Comparison of ENCODE assay signal across 19 cellular contexts in the genomic region with DNA sequence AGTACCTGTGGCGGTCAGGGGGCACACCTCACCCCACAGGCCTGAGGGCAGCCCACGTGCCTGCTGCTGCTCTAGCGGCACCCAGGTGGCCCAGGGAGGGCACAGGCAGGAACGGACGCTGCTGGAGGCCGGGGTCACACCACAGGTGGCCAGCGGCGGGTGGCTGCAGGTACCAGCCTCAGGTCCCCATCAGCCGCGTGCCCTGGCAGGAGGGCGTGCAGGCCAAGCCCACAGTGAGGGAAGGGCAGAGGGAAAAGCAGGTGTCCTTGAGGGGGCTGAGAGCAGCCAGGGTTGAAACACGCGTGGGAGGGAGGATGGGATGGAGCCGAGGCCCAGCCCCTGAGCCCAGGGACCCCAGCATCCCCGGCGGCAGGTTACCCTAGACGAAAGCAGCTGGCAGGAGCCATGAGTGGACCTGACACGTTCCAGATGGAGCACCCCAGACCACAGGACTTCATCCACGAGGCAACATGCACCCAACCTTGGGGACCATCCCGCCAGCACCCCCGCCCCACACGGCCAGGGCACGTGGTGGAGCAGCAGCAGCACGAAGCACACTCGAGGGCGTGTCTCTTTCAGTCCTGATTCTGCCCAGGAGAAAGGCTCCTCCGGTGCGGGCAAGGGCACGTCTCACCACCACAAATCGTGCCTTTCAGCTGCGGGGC. TPM values are rescaled to one million over a fixed set of nuclear protein-coding genes. Genes with fewer than 3 reads are reported as not detected.
DNase-seq lines count a peak whose midpoint lies in the region; ATAC-seq, FAIRE-seq and TF ChIP-seq lines count a peak whose summit lies in the region.
"Had no signal": no experiment of that assay in that cellular context is flagged by ENCODE, and none has a peak within 500 bp of the region (broad histone marks: within the 10 kb centered on the region; RNA-seq: fewer than 3 reads in every experiment).

No MANE protein-coding gene starts in this region.

- H3K4me3 Mint-ChIP-seq in activated T-cell treated with anti-CD3 and anti-CD28 coated beads, Interleukin-2, amount 50 U/mL, for 72 hours = no peak overlapping the region
- H3K4me3 Mint-ChIP-seq: activated T-helper 17 cell treated with anti-CD3 and anti-CD28 coated beads, Interleukin-2, amount 50 U/mL, for 72 hours; CD4-positive, alpha-beta memory T cell had no signal

- no peak overlapping the region for H2AFZ ChIP-seq in HepG2 (ENCODE audit: low read length)
- H2AFZ ChIP-seq: GM23248 had no signal

- intact Hi-C loops in adrenal gland (cut with DNase I) (no loop called here), HepG2 (cut with micrococcal nuclease; ENCODE audit: unreplicated experiment) (no loop called here), transverse colon (cut with DNase I; ENCODE audit: low total_unique reads) (no loop called here)

- BruUV-seq in HepG2 (replicated peaks; lab: Mats Ljungman, UMichigan) = no TSS peak

- no peaks in the 10 kb centered on the region for H3K36me3 ChIP-seq in adrenal gland (replicated peaks in 1 of 2)
- peaks cover 5 to 27% of the 10 kb centered on the region in 2 experiments; a peak in 3 of 5 replicates for H3K36me3 ChIP-seq in HepG2 (replicated peaks in 1 of 2; ENCODE audit: control insufficient read depth in 1 of 2, insufficient read depth in 2 of 2, low read length in 2 of 2)
- no peaks in the 10 kb centered on the region for H3K36me3 ChIP-seq in transverse colon
- H3K36me3 ChIP-seq: esophagus squamous epithelium, SJCRH30 had no signal

- no peaks in the 10 kb centered on the region for H3K9me3 Mint-ChIP-seq in activated T-cell treated with anti-CD3 and anti-CD28 coated beads, Interleukin-2, amount 50 U/mL, for 72 hours
- H3K9me3 Mint-ChIP-seq: activated T-helper 17 cell treated with anti-CD3 and anti-CD28 coated beads, Interleukin-2, amount 50 U/mL, for 72 hours; CD4-positive, alpha-beta memory T cell had no signal

- WGBS in adrenal gland, 4 donors = 95% methylated on average over 14 to 31 of the region's 31 CpGs
- WGBS in HepG2 (ENCODE audit: low lambda C conversion rate) = 100% methylated on average over 7 of the region's 31 CpGs
- WGBS in transverse colon (ENCODE audit: low coverage in 1 of 2), 2 donors = 89% methylated on average over 31 of the region's 31 CpGs; no CpG with 5 or more reads in 1 of the 2 donors

- no peaks in the 10 kb centered on the region for H3K27me3 Mint-ChIP-seq in activated T-cell treated with anti-CD3 and anti-CD28 coated beads, Interleukin-2, amount 50 U/mL, for 72 hours (ENCODE audit: low read depth)
- H3K27me3 Mint-ChIP-seq: activated T-helper 17 cell treated with anti-CD3 and anti-CD28 coated beads, Interleukin-2, amount 50 U/mL, for 72 hours; CD4-positive, alpha-beta memory T cell had no signal

- no peak for TF ChIP-seq CTCF in adrenal gland (IDR thresholded peaks at IDR 0.05)
- TF ChIP-seq CTCF in HepG2 (CRISPR knock-in tag; IDR thresholded peaks at IDR 0.05) = no peak
- no peak for TF ChIP-seq CTCF in transverse colon (IDR thresholded peaks at IDR 0.05)

- in situ Hi-C loops in HepG2 (cut with HindIII; ENCODE audit: extremely low pct_ligation_motif_present, low pct_unique_long_range_greater_than_20kb) (no loop called here), transverse colon (cut with MboI; ENCODE audit: low pct_ligation_motif_present in 1 of 4, low pct_unique_long_range_greater_than_20kb in 1 of 4, low sequenced_read_pairs in 3 of 4) (no loop called here), ACHN (cut with HindIII; ENCODE audit: low pct_ligation_motif_present, low pct_unique_long_range_greater_than_20kb, low sequenced_read_pairs) (no loop called here)

- DNase-seq in activated T-cell treated with anti-CD3 and anti-CD28 coated beads, Interleukin-2, amount 50 U/mL, for 1 hour = peak; percentile 10
- no peak for DNase-seq in activated T-cell treated with anti-CD3 and anti-CD28 coated beads, Interleukin-2, amount 50 U/mL, for 72 hours
- DNase-seq in adrenal gland (peak in 6 of 7 donors; percentile 6 to 49 (median 16)), HepG2 (ENCODE audit: low spot score) (no peak), transverse colon (peak; percentile 7), ACHN (no peak), globus pallidus (ENCODE audit: low spot score) (no peak)
- no peak for DNase-seq in activated CD4-positive, alpha-beta T cell treated with anti-CD3 and anti-CD28 coated beads for 4 hours
- DNase-seq: activated CD4-positive, alpha-beta T cell treated with anti-CD3 and anti-CD28 coated beads, Interleukin-2, amount 50 U/mL, for 1 hour; esophagus squamous epithelium; GM23248; Karpas-422; NCI-H1417; SJCRH30; stimulated activated CD4-positive, alpha-beta T cell treated with anti-CD3 and anti-CD28 coated beads, Interleukin-1b, Interleukin-23, amount 100 ng/mL, for 48 hours; substantia nigra had no signal

- no peak overlapping the region for H3K4me2 ChIP-seq in HepG2 (ENCODE audit: low read depth, low read length)

- H3K9ac ChIP-seq in HepG2 (ENCODE audit: insufficient read depth, low read depth, low read length) = no peak overlapping the region
- H3K9ac ChIP-seq: GM23248 had no signal

- TF ChIP-seq RAD21 in HepG2 (CRISPR knock-in tag; IDR thresholded peaks at IDR 0.05) = no peak

- H3K27me3 ChIP-seq in adrenal gland (no peaks in the 10 kb centered on the region), HepG2 (ENCODE audit: control insufficient read depth in 1 of 2, insufficient read depth in 2 of 2, low read length in 2 of 2) (peaks cover 0 to under 1% of the 10 kb centered on the region in 2 experiments; a peak in 2 of 5 replicates), transverse colon (no peaks in the 10 kb centered on the region)
- H3K27me3 ChIP-seq: esophagus squamous epithelium, SJCRH30 had no signal

- H3K4me1 ChIP-seq in adrenal gland (replicated peaks in 1 of 2) = peaks cover 23 to 32% of the 10 kb centered on the region in 2 donors
- peaks cover 40% of the 10 kb centered on the region for H3K4me1 ChIP-seq in HepG2 (ENCODE audit: insufficient read depth, low read length)
- peaks cover 17 to 34% (median 31%) of the 10 kb centered on the region in 4 donors for H3K4me1 ChIP-seq in transverse colon

- TF ChIP-seq POLR2A in adrenal gland (IDR thresholded peaks at IDR 0.05) (no peak), HepG2 (IDR thresholded peaks at IDR 0.05; ENCODE audit: insufficient read depth in 1 of 2, low read depth in 2 of 2, low read length in 2 of 2) (no peak), transverse colon (IDR thresholded peaks at IDR 0.05) (no peak)

- TF ChIP-seq EP300 in HepG2 (IDR thresholded peaks at IDR 0.05; ENCODE audit: low read depth in 2 of 2, low read length in 2 of 2) = no peak
- TF ChIP-seq EP300 in HepG2 (CRISPR knock-in tag; IDR thresholded peaks at IDR 0.05; ENCODE audit: borderline replicate concordance) = no peak
- no peak for TF ChIP-seq EP300 in transverse colon (IDR thresholded peaks at IDR 0.05; ENCODE audit: low read depth)

- CTCF ChIA-PET in HepG2 (lab: Yijun Ruan, JAX; ENCODE audit: low intra/inter-chr PET ratio, low total read pairs) = no interaction called here

- H4K20me1 ChIP-seq in HepG2 (ENCODE audit: insufficient read depth, low read length) = no peaks in the 10 kb centered on the region

- peaks cover 21% of the 10 kb centered on the region for H3K4me1 Mint-ChIP-seq in activated T-cell treated with anti-CD3 and anti-CD28 coated beads, Interleukin-2, amount 50 U/mL, for 72 hours (ENCODE audit: low read depth)
- H3K4me1 Mint-ChIP-seq: activated T-helper 17 cell treated with anti-CD3 and anti-CD28 coated beads, Interleukin-2, amount 50 U/mL, for 72 hours had no signal

- no peak for FAIRE-seq in HepG2 (lab: Jason Lieb, UNC)
- FAIRE-seq: A204.1 had no signal

- peaks cover 0 to 2% of the 10 kb centered on the region in 2 donors for H3K36me3 Mint-ChIP-seq in activated T-cell treated with anti-CD3 and anti-CD28 coated beads, Interleukin-2, amount 50 U/mL, for 72 hours (ENCODE audit: insufficient read depth in 2 of 2)

- H3K27ac ChIP-seq in adrenal gland (no peak overlapping the region), HepG2 (ENCODE audit: extremely low read length, insufficient read depth, low read length) (no peak overlapping the region), transverse colon (no peak overlapping the region)
- H3K27ac ChIP-seq: esophagus squamous epithelium, GM23248, SJCRH30 had no signal

- H3K27ac Mint-ChIP-seq in activated T-cell treated with anti-CD3 and anti-CD28 coated beads, Interleukin-2, amount 50 U/mL, for 72 hours = no peak overlapping the region
- H3K27ac Mint-ChIP-seq: activated T-helper 17 cell treated with anti-CD3 and anti-CD28 coated beads, Interleukin-2, amount 50 U/mL, for 72 hours; CD4-positive, alpha-beta memory T cell had no signal

- peaks cover 39% of the 10 kb centered on the region for H3K79me2 ChIP-seq in HepG2 (ENCODE audit: insufficient read depth, low read length)

- H3K9me3 ChIP-seq in adrenal gland (replicated peaks in 1 of 3) = no peaks in the 10 kb centered on the region
- no peaks in the 10 kb centered on the region for H3K9me3 ChIP-seq in HepG2 (ENCODE audit: low read length)
- no peaks in the 10 kb centered on the region for H3K9me3 ChIP-seq in transverse colon
- H3K9me3 ChIP-seq: esophagus squamous epithelium, SJCRH30 had no signal

- no peak for ATAC-seq in activated T-cell treated with anti-CD3 and anti-CD28 coated beads, Interleukin-2, amount 50 U/mL, for 72 hours (replicated peaks in 1 of 2)
- ATAC-seq in HepG2 = no peak
- ATAC-seq: activated T-helper 17 cell treated with anti-CD3 and anti-CD28 coated beads, Interleukin-2, amount 50 U/mL, for 72 hours had no signal

- POLR2A ChIA-PET in HepG2 (lab: Yijun Ruan, JAX) = interaction anchor here (1.0 kb wide), 1 partner anchor 18 kb away, joined by 3 read pairs; no protein-coding TSS in a partner anchor

- H3K4me3 ChIP-seq in adrenal gland (no peak overlapping the region), HepG2 (replicated peaks in 1 of 3; ENCODE audit: insufficient read depth in 1 of 3, low read depth in 2 of 3, low read length in 3 of 3) (no peak overlapping the region), transverse colon (no peak overlapping the region)
- H3K4me3 ChIP-seq: esophagus squamous epithelium, GM23248, SJCRH30 had no signal

RNA-seq across cellular contexts. Expression of a gene that starts 3.7 kb away (rescaled TPM):
- total RNA-seq in activated T-cell treated with anti-CD3 and anti-CD28 coated beads, Interleukin-2, amount 50 U/mL, for 72 hours = 10 to 100 TPM; 30.4 to 40.1 TPM
- 10 to 100 TPM; 13.1 to 21.2 (median 18.9) TPM for total RNA-seq in adrenal gland
- polyA plus RNA-seq in adrenal gland = 10 to 100 TPM in 2 of 3 donors, 1 to 10 TPM in 1; 1.7 to 15.2 (median 14.2) TPM
- 12.6 and 21.8 TPM in 2 replicates for total RNA-seq in HepG2 (2016; rRNA removed; fragmentation: Illumina TruSeq; extraction: Trizol)
- 4.8 and 5.6 TPM in 2 replicates for total RNA-seq in HepG2 (2016; cell fraction: cytosol; rRNA removed; fragmentation: Illumina TruSeq; extraction: Trizol; ENCODE audit: low read depth)
- 11.0 and 23.6 TPM in 2 replicates for total RNA-seq in HepG2 (2016; cell fraction: insoluble cytoplasmic fraction; rRNA removed; fragmentation: Illumina TruSeq; extraction: Trizol)
- 10.8 TPM in 2 replicates for total RNA-seq in HepG2 (2016; cell fraction: membrane; rRNA removed; fragmentation: Illumina TruSeq; extraction: Trizol)
- 21.2 and 27.4 TPM in 2 replicates for total RNA-seq in HepG2 (2016; cell fraction: nucleus; rRNA removed; fragmentation: Illumina TruSeq; extraction: Trizol)
- 23.0 and 31.0 TPM in 2 replicates for polyA plus RNA-seq in HepG2 (2011; rRNA removed)
- polyA plus RNA-seq in HepG2 (2011; cell fraction: cytosol; rRNA removed) = 14.5 and 24.7 TPM in 2 replicates
- polyA plus RNA-seq in HepG2 (2011; cell fraction: nucleus; rRNA removed) = 49.0 and 62.1 TPM in 2 replicates
- 18.0 and 36.8 TPM in 2 replicates for polyA plus RNA-seq in HepG2 (2012)
- 3.7 and 4.0 TPM in 2 replicates for polyA plus RNA-seq in HepG2 (2016; cell fraction: cytosol; fragmentation: Illumina TruSeq; extraction: Trizol; ENCODE audit: low read depth)
- 11.1 and 13.0 TPM in 2 replicates for polyA plus RNA-seq in HepG2 (2016; cell fraction: insoluble cytoplasmic fraction; fragmentation: Illumina TruSeq; extraction: Trizol; ENCODE audit: low read depth)
- polyA plus RNA-seq in HepG2 (2016; cell fraction: membrane; fragmentation: Illumina TruSeq; extraction: Trizol; ENCODE audit: low read depth) = 6.4 and 7.2 TPM in 2 replicates
- polyA plus RNA-seq in HepG2 (2016; cell fraction: nucleus; fragmentation: Illumina TruSeq; extraction: Trizol; ENCODE audit: insufficient read depth, low read depth) = 44.5 and 46.0 TPM in 2 replicates
- polyA minus RNA-seq in HepG2 (2011; rRNA and poly(A)+ RNA removed; ENCODE audit: low replicate concordance) = 42.0 and 128 TPM in 2 replicates
- polyA minus RNA-seq in HepG2 (2011; cell fraction: cytosol; rRNA and poly(A)+ RNA removed) = 32.2 and 34.4 TPM in 2 replicates
- polyA minus RNA-seq in HepG2 (2011; cell fraction: nucleus; rRNA and poly(A)+ RNA removed) = 12.2 and 14.7 TPM in 2 replicates
- 10 to 100 TPM in 3 of 4 donors, 1 to 10 TPM in 1; 8.3 to 24.1 (median 17.3) TPM for total RNA-seq in transverse colon

Comparison
In these comparisons a context has a peak if more than half of its experiments do, and no peak if none do; other contexts are left out.
1. DNase-seq: peak in activated T-cell treated with anti-CD3 and anti-CD28 coated beads, Interleukin-2, amount 50 U/mL, for 1 hour (single experiment), adrenal gland (6 of 7) and transverse colon (single experiment); none in activated T-cell treated with anti-CD3 and anti-CD28 coated beads, Interleukin-2, amount 50 U/mL, for 72 hours (0 of 2), HepG2 (single experiment), activated CD4-positive, alpha-beta T cell treated with anti-CD3 and anti-CD28 coated beads for 4 hours (0 of 2), ACHN (single experiment) and globus pallidus (single experiment).